8 cellular contexts compared by ENCODE assay signal in the genomic region with DNA sequence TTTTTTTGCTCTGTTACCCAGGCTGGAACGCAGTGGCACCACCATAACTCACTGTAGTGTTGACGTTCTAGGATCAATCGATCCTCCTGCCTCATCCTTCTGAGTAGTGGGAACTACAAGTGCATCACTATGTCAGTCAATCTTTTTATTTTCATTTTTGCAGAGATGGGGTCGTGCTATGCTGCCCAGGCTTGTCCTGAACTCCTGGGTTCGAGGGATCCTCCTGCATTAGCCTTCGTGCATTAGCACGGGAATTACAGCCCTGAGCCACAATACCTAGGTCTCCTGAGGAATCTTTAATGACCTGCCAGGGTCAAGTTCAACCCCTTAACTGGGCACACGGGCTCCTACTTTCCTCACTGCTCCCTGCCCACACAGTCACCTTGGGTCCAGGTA. TPM values are rescaled to one million over a fixed set of nuclear protein-coding genes. Genes with fewer than 3 reads are reported as not detected.
DNase-seq lines count a peak whose midpoint lies in the region; ATAC-seq and TF ChIP-seq lines count a peak whose summit lies in the region.

No MANE protein-coding gene starts in this region.

- intact Hi-C loops in CD4-positive, alpha-beta T cell (cut with DNase I, micrococcal nuclease) = no loop called here
- intact Hi-C loops in prostate gland (cut with DNase I) (loop anchor here (5.0 to 10.0 kb wide), 2 partner anchors 79 to 121 kb away; a partner anchor contains a TSS), A673 (cut with micrococcal nuclease; ENCODE audit: unreplicated experiment) (no loop called here)

- no peak for TF ChIP-seq POLR2A in prostate gland (IDR thresholded peaks at IDR 0.05)

- H3K4me3 Mint-ChIP-seq in CD4-positive, alpha-beta T cell = peak overlapping the region; percentile 94
- H3K4me3 Mint-ChIP-seq in T-helper 17 cell = peak overlapping the region; percentile 99

- no peak for DNase-seq in CD4-positive, alpha-beta T cell
- DNase-seq in T-helper 17 cell (no peak), epithelial cell of proximal tubule (ENCODE audit: low read depth) (no peak), prostate gland (ENCODE audit: low spot score) (no peak), A673 (ENCODE audit: low spot score) (no peak), NOMO-1 treated with DMSO at 0.1 percent for 48 hours (lab: John Stamatoyannopoulos, UW; ENCODE audit: unreplicated experiment) (no peak), HK-2 (ENCODE audit: unreplicated experiment) (no peak)

- peak overlapping the region; percentile 92 for H3K27ac Mint-ChIP-seq in CD4-positive, alpha-beta T cell
- peak overlapping the region; percentile 100 for H3K27ac Mint-ChIP-seq in T-helper 17 cell

- H3K4me3 ChIP-seq in epithelial cell of proximal tubule (ENCODE audit: low read depth, low read length) (peak overlapping the region; percentile 44), prostate gland (peak overlapping the region; percentile 21 to 25), A673 (ENCODE audit: low read depth, low read length, poor library complexity, severe bottlenecking) (no peak overlapping the region)

- H3K4me1 ChIP-seq in prostate gland (replicated peaks) (peaks cover 5% of the 10 kb centered on the region), A673 (ENCODE audit: insufficient read depth, low read length, poor library complexity, severe bottlenecking) (no peaks in the 10 kb centered on the region)

- peaks cover 74% of the 10 kb centered on the region for H3K36me3 Mint-ChIP-seq in CD4-positive, alpha-beta T cell (ENCODE audit: low read depth)
- peaks cover 13% of the 10 kb centered on the region for H3K36me3 Mint-ChIP-seq in T-helper 17 cell (ENCODE audit: low read depth)

- H3K4me1 Mint-ChIP-seq in CD4-positive, alpha-beta T cell (ENCODE audit: low read depth) = peaks cover 99% of the 10 kb centered on the region
- H3K4me1 Mint-ChIP-seq in T-helper 17 cell = peaks cover 73% of the 10 kb centered on the region

- H3K27me3 ChIP-seq in CD4-positive, alpha-beta T cell (ENCODE audit: control insufficient read depth, insufficient read depth, low read length) = no peaks in the 10 kb centered on the region
- H3K27me3 ChIP-seq in prostate gland (replicated peaks; ENCODE audit: insufficient read depth) (no peaks in the 10 kb centered on the region), A673 (replicated peaks; ENCODE audit: insufficient read depth, low read depth, low read length, poor library complexity) (no peaks in the 10 kb centered on the region)

- H3K9me3 ChIP-seq in CD4-positive, alpha-beta T cell (ENCODE audit: control insufficient read depth, low read length) = no peaks in the 10 kb centered on the region
- H3K9me3 ChIP-seq in T-helper 17 cell (ENCODE audit: control insufficient read depth, low read length, poor library complexity, severe bottlenecking) (no peaks in the 10 kb centered on the region), prostate gland (no peaks in the 10 kb centered on the region), A673 (ENCODE audit: low read depth, low read length, poor library complexity, severe bottlenecking) (no peaks in the 10 kb centered on the region)

- H3K27ac ChIP-seq in CD4-positive, alpha-beta T cell (ENCODE audit: low read depth, low read length) = peak overlapping the region; percentile 90
- H3K27ac ChIP-seq in prostate gland (peak overlapping the region; percentile 86 to 91), A673 (ENCODE audit: low read depth, low read length, poor library complexity, severe bottlenecking) (no peak overlapping the region)

- H3K27me3 Mint-ChIP-seq in CD4-positive, alpha-beta T cell = no peaks in the 10 kb centered on the region
- H3K27me3 Mint-ChIP-seq in T-helper 17 cell = no peaks in the 10 kb centered on the region

- no peak for ATAC-seq in CD4-positive, alpha-beta T cell (ENCODE audit: poor library complexity)
- ATAC-seq in T-helper 17 cell (no peak), GM18868 (IDR thresholded peaks at IDR 0.05; ENCODE audit: unreplicated experiment) (no peak)

- POLR2A ChIA-PET in CD4-positive, alpha-beta T cell (lab: Charles Lee) = interaction anchor here (0.6 to 0.8 kb wide), 2 partner anchors 209 to 1505 kb away, joined by 3 read pairs; no protein-coding TSS in a partner anchor
- POLR2A ChIA-PET in A673 (lab: Charles Lee; ENCODE audit: low non-redundant PET) = no interaction called here

- no TSS peak for BruUV-seq in A673 (replicated peaks; lab: Mats Ljungman, UMichigan)

- CTCF ChIA-PET in CD4-positive, alpha-beta T cell (lab: Charles Lee) = interaction anchor here (0.6 to 1.5 kb wide), 4 partner anchors 16 to 331 kb away, joined by 4 to 10 read pairs (median 6); no protein-coding TSS in a partner anchor
- CTCF ChIA-PET in A673 (lab: Charles Lee) = no interaction called here

- H3K36me3 ChIP-seq in prostate gland (no peaks in the 10 kb centered on the region), A673 (ENCODE audit: insufficient read depth, low read length, poor library complexity, severe bottlenecking) (no peaks in the 10 kb centered on the region)

- no peak for TF ChIP-seq CTCF in CD4-positive, alpha-beta T cell (IDR thresholded peaks at IDR 0.05)
- TF ChIP-seq CTCF in epithelial cell of proximal tubule (conservative IDR thresholded peaks at IDR 0.05; ENCODE audit: low read depth, low read length) (no peak), prostate gland (IDR thresholded peaks at IDR 0.05) (no peak), A673 (conservative IDR thresholded peaks at IDR 0.05; ENCODE audit: low read depth, low read length) (no peak)

- no peaks in the 10 kb centered on the region for H3K9me3 Mint-ChIP-seq in CD4-positive, alpha-beta T cell

- WGBS in prostate gland = 54% methylated on average over 8 of the region's 8 CpGs

RNA-seq across cellular contexts. Expression of a gene that starts 4.4 kb away (rescaled TPM):
- 100 to 1,000 TPM; 111 to 116 TPM for total RNA-seq in CD4-positive, alpha-beta T cell
- total RNA-seq in T-helper 17 cell = 100 to 1,000 TPM; 229 to 265 TPM
- total RNA-seq in epithelial cell of proximal tubule = 2.1 and 4.8 TPM in 2 replicates
- total RNA-seq in prostate gland = 10 to 100 TPM; 18.8 to 32.2 TPM
- 0.59 TPM in 1 of 2 replicates, not detected in the other for total RNA-seq in A673 (2021)

RNA-seq across cellular contexts. Expression of a gene that starts 45.5 kb away (rescaled TPM):
- not detected for total RNA-seq in CD4-positive, alpha-beta T cell
- total RNA-seq in T-helper 17 cell (under 1 TPM in 1 of 2 donors, not detected in 1; 0.22 TPM), epithelial cell of proximal tubule (0.07 TPM in 1 of 2 replicates, not detected in the other), prostate gland (10 to 100 TPM; 13.6 to 25.5 TPM), A673 (2021) (1.6 and 4.2 TPM in 2 replicates)
